Comparison of ENCODE assay signal across 8 cellular contexts in the genomic region with DNA sequence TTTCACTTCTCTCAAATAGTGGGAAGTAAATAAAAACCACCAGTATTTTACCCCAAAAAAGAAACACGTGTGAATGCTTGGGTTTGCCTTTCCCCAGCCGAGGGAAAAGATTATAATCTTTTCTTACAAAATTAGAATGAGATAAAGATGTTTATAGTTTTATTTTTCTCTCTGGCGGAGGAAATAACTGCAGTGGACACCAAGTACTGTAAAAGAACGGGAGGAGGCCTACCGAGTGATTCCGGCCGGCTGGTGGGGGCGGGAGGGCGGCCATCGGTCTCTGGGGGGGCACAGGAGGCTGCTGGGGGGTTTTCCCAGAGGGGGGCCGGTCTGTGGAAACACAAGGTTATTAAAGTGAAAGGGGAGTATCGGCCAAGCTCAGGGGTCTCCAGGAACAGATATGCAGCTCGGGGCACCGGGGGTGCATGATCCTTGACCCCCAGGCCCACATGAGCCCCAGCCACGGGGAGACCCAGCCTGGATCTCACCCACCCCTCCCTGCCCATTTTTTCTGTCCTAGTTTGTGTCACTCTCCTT. TPM values are rescaled to one million over a fixed set of nuclear protein-coding genes. Genes with fewer than 3 reads are reported as not detected.
DNase-seq lines count a peak whose midpoint lies in the region; ATAC-seq, FAIRE-seq and TF ChIP-seq lines count a peak whose summit lies in the region.

No MANE protein-coding gene starts in this region.

- peak overlapping the region; percentile 57 for H2AFZ ChIP-seq in endothelial cell of umbilical vein (ENCODE audit: low read depth, low read length)

- peak overlapping the region; percentile 91 for H3K27ac Mint-ChIP-seq in activated CD4-positive, alpha-beta T cell treated with anti-CD3 and anti-CD28 coated beads for 36 hours

- H3K36me3 Mint-ChIP-seq in activated CD4-positive, alpha-beta T cell treated with anti-CD3 and anti-CD28 coated beads for 36 hours (ENCODE audit: low read depth): peaks cover 90% of the 10 kb centered on the region

- dilution Hi-C loops in endothelial cell of umbilical vein (cut with MboI; ENCODE audit: extremely low pct_ligation_motif_present, low sequenced_read_pairs): no loop called here

- no peaks in the 10 kb centered on the region for H3K79me2 ChIP-seq in endothelial cell of umbilical vein (ENCODE audit: control insufficient read depth, insufficient read depth, low read length)

- CTCF ChIA-PET in activated CD4-positive, alpha-beta T cell treated with anti-CD3 and anti-CD28 coated beads for 36 hours (lab: Charles Lee): interaction anchor here (0.6 to 5.8 kb wide), 21 partner anchors 8 to 160 kb away, joined by 3 to 92 read pairs (median 9); a partner anchor contains a TSS
- CTCF ChIA-PET in endothelial cell of umbilical vein (lab: Charles Lee): interaction anchor here (0.8 to 4.8 kb wide), 17 partner anchors 31 to 687 kb away, joined by 3 to 27 read pairs (median 4); no protein-coding TSS in a partner anchor

- no peaks in the 10 kb centered on the region for H4K20me1 ChIP-seq in endothelial cell of umbilical vein (replicated peaks; ENCODE audit: control insufficient read depth, extremely low read depth, insufficient read depth, low read length)

- FAIRE-seq in endothelial cell of umbilical vein (lab: Jason Lieb, UNC): no peak

- TF ChIP-seq CTCF in RWPE2 (IDR thresholded peaks at IDR 0.05; ENCODE audit: poor library complexity, severe bottlenecking) (peak; percentile 79), endothelial cell of umbilical vein (IDR thresholded peaks at IDR 0.05; ENCODE audit: extremely low read depth in 1 of 2, insufficient read depth in 1 of 2, low read depth in 1 of 2, low read length in 2 of 2) (no peak)

- no peaks in the 10 kb centered on the region for H3K9me3 Mint-ChIP-seq in activated CD4-positive, alpha-beta T cell treated with anti-CD3 and anti-CD28 coated beads for 36 hours (ENCODE audit: low read depth)

- no peaks in the 10 kb centered on the region for H3K9me3 ChIP-seq in RWPE2 (ENCODE audit: severe bottlenecking)
- no peaks in the 10 kb centered on the region for H3K9me3 ChIP-seq in endothelial cell of umbilical vein (replicated peaks; ENCODE audit: control insufficient read depth, insufficient read depth, low read length)

- H3K4me1 ChIP-seq in RWPE2 (ENCODE audit: insufficient read depth, poor library complexity, severe bottlenecking): no peaks in the 10 kb centered on the region
- H3K4me1 ChIP-seq in endothelial cell of umbilical vein (ENCODE audit: control insufficient read depth, extremely low read depth, insufficient read depth, low read length): no peaks in the 10 kb centered on the region

- peaks cover 21% of the 10 kb centered on the region for H3K27me3 ChIP-seq in RWPE2 (ENCODE audit: insufficient read depth, poor library complexity, severe bottlenecking)
- peaks cover 17 to 31% of the 10 kb centered on the region in 2 experiments for H3K27me3 ChIP-seq in endothelial cell of umbilical vein (ENCODE audit: control insufficient read depth in 2 of 2, insufficient read depth in 2 of 2, low read length in 2 of 2)

- no peak overlapping the region for H3K4me3 Mint-ChIP-seq in activated CD4-positive, alpha-beta T cell treated with anti-CD3 and anti-CD28 coated beads for 36 hours

- H3K36me3 ChIP-seq in RWPE2 (ENCODE audit: low read depth) (no peaks in the 10 kb centered on the region), endothelial cell of umbilical vein (ENCODE audit: control insufficient read depth in 2 of 2, extremely low read depth in 1 of 2, insufficient read depth in 2 of 2, low read length in 2 of 2) (no peaks in the 10 kb centered on the region)

- POLR2A ChIA-PET in activated CD4-positive, alpha-beta T cell treated with anti-CD3 and anti-CD28 coated beads for 36 hours (lab: Charles Lee): interaction anchor here (1.5 to 1.9 kb wide), 2 partner anchors 45 to 63 kb away, joined by 4 to 8 read pairs; no protein-coding TSS in a partner anchor
- POLR2A ChIA-PET in endothelial cell of umbilical vein (lab: Charles Lee): no interaction called here

- no peaks in the 10 kb centered on the region for H3K27me3 Mint-ChIP-seq in activated CD4-positive, alpha-beta T cell treated with anti-CD3 and anti-CD28 coated beads for 36 hours

- peaks cover 93% of the 10 kb centered on the region for H3K4me1 Mint-ChIP-seq in activated CD4-positive, alpha-beta T cell treated with anti-CD3 and anti-CD28 coated beads for 36 hours

- BruUV-seq in endothelial cell of umbilical vein (replicated peaks; lab: Mats Ljungman, UMichigan): no TSS peak

- H3K4me3 ChIP-seq in RWPE2 (ENCODE audit: severe bottlenecking): no peak overlapping the region
- no peak overlapping the region for H3K4me3 ChIP-seq in endothelial cell of umbilical vein (replicated peaks in 1 of 3; ENCODE audit: insufficient read depth in 1 of 3, low read depth in 1 of 3, low read length in 3 of 3)

- intact Hi-C loops in activated CD4-positive, alpha-beta T cell treated with anti-CD3 and anti-CD28 coated beads for 36 hours (cut with DNase I, micrococcal nuclease): loop anchor here (1.0 to 5.0 kb wide), 3 partner anchors 34 to 71 kb away; no protein-coding TSS in a partner anchor
- intact Hi-C loops in endothelial cell of umbilical vein (cut with micrococcal nuclease): loop anchor here (1.0 to 5.0 kb wide), 8 partner anchors 43 to 365 kb away; no protein-coding TSS in a partner anchor

- no peak overlapping the region for H3K9ac ChIP-seq in endothelial cell of umbilical vein (replicated peaks; ENCODE audit: extremely low read depth, insufficient read depth, low read length)

- TF ChIP-seq POLR2A in endothelial cell of umbilical vein (IDR thresholded peaks at IDR 0.05; ENCODE audit: low read depth, low read length): no peak

- peak overlapping the region; percentile 56 for H3K4me2 ChIP-seq in endothelial cell of umbilical vein (ENCODE audit: insufficient read depth, low read length)

- no peak for DNase-seq in activated CD4-positive, alpha-beta T cell treated with anti-CD3 and anti-CD28 coated beads for 36 hours
- no peak for DNase-seq in activated CD4-positive, alpha-beta T cell treated with anti-CD3 and anti-CD28 coated beads, Interleukin-2, amount 50 U/mL, for 48 hours
- DNase-seq in RWPE2 (ENCODE audit: low spot score) (no peak), endothelial cell of umbilical vein (ENCODE audit: low read depth, low spot score) (no peak), substantia nigra (lab: John Stamatoyannopoulos, UW) (no peak), NCI-H524 (lab: John Stamatoyannopoulos, UW) (no peak), NCI-H1092 treated with DMSO at 0.1 percent for 48 hours (lab: John Stamatoyannopoulos, UW) (no peak)
- DNase-seq in effector CD8-positive, alpha-beta T cell (lab: John Stamatoyannopoulos, UW): no peak

- no peak for ATAC-seq in activated CD4-positive, alpha-beta T cell treated with anti-CD3 and anti-CD28 coated beads for 36 hours
- ATAC-seq in RWPE2 (ENCODE audit: low read depth): no peak

- no peak overlapping the region for H3K27ac ChIP-seq in RWPE2 (ENCODE audit: poor library complexity, severe bottlenecking)
- no peak overlapping the region for H3K27ac ChIP-seq in endothelial cell of umbilical vein (ENCODE audit: insufficient read depth, low read depth, low read length)
- peak overlapping the region; percentile 15 for H3K27ac ChIP-seq in substantia nigra (ENCODE audit: low read depth, low read length, poor library complexity, severe bottlenecking)

- no peaks in the 10 kb centered on the region for H3K9me1 ChIP-seq in endothelial cell of umbilical vein (replicated peaks; ENCODE audit: control insufficient read depth, extremely low read depth, insufficient read depth, low read length)

TF ChIP-seq in endothelial cell of umbilical vein, 7 proteins besides CTCF, POLR2A, EP300 and RAD21:
- TF ChIP-seq GATA2 (IDR thresholded peaks at IDR 0.05; ENCODE audit: insufficient read depth, insufficient read length, low read depth, low read length): no peak
- TF ChIP-seq, protein P1, sequence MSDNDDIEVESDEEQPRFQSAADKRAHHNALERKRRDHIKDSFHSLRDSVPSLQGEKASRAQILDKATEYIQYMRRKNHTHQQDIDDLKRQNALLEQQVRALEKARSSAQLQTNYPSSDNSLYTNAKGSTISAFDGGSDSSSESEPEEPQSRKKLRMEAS (IDR thresholded peaks at IDR 0.05; ENCODE audit: insufficient read depth, insufficient read length): no peak
- no peak for TF ChIP-seq MYC (IDR thresholded peaks at IDR 0.05; ENCODE audit: low read depth, low read length)
- no peak for TF ChIP-seq JUN (IDR thresholded peaks at IDR 0.05; ENCODE audit: borderline replicate concordance, insufficient read depth, insufficient read length, low read depth)
- no peak for TF ChIP-seq EZH2 (IDR thresholded peaks at IDR 0.05; ENCODE audit: borderline replicate concordance, low read depth, low read length, severe bottlenecking)
- TF ChIP-seq FOS (IDR thresholded peaks at IDR 0.05; ENCODE audit: borderline replicate concordance, insufficient read depth, low read length): no peak
- no peak for TF ChIP-seq POLR2AphosphoS5 (IDR thresholded peaks at IDR 0.05; ENCODE audit: insufficient read depth, low read depth, low read length)

RNA-seq across cellular contexts. Expression of a gene that starts 29.4 kb away (rescaled TPM):
- total RNA-seq in activated CD4-positive, alpha-beta T cell treated with anti-CD3 and anti-CD28 coated beads for 36 hours: 100 to 1,000 TPM; 173 to 232 TPM
- not detected in 2 replicates for total RNA-seq in endothelial cell of umbilical vein
- polyA plus RNA-seq in endothelial cell of umbilical vein: not detected in 2 replicates
- polyA plus RNA-seq in endothelial cell of umbilical vein (2011; cell fraction: cytosol; rRNA removed): 0.05 TPM in 1 of 2 replicates, not detected in the other
- polyA plus RNA-seq in endothelial cell of umbilical vein (2011; cell fraction: nucleus; rRNA removed): not detected in 2 replicates
- 0.26 TPM in 1 of 2 replicates, not detected in the other for polyA plus RNA-seq in endothelial cell of umbilical vein (2012)
- 0.22 and 0.83 TPM in 2 replicates for polyA minus RNA-seq in endothelial cell of umbilical vein
- polyA minus RNA-seq in endothelial cell of umbilical vein (2011; cell fraction: cytosol; rRNA and poly(A)+ RNA removed): not detected
- not detected in 2 replicates for polyA minus RNA-seq in endothelial cell of umbilical vein (2011; cell fraction: nucleus; rRNA and poly(A)+ RNA removed)

RNA-seq across cellular contexts. Expression of a gene that starts 35.4 kb away (rescaled TPM):
- not detected for total RNA-seq in activated CD4-positive, alpha-beta T cell treated with anti-CD3 and anti-CD28 coated beads for 36 hours
- total RNA-seq in endothelial cell of umbilical vein: not detected in 2 replicates
- not detected in 2 replicates for polyA plus RNA-seq in endothelial cell of umbilical vein
- polyA plus RNA-seq in endothelial cell of umbilical vein (2011; cell fraction: cytosol; rRNA removed): not detected in 2 replicates
- not detected in 2 replicates for polyA plus RNA-seq in endothelial cell of umbilical vein (2011; cell fraction: nucleus; rRNA removed)
- not detected in 2 replicates for polyA plus RNA-seq in endothelial cell of umbilical vein (2012)
- polyA minus RNA-seq in endothelial cell of umbilical vein: not detected in 2 replicates
- polyA minus RNA-seq in endothelial cell of umbilical vein (2011; cell fraction: cytosol; rRNA and poly(A)+ RNA removed): not detected
- not detected in 2 replicates for polyA minus RNA-seq in endothelial cell of umbilical vein (2011; cell fraction: nucleus; rRNA and poly(A)+ RNA removed)

Comparison
In these comparisons a context has a peak if more than half of its experiments do, and no peak if none do; other contexts are left out.
1. RNA of a gene that starts 29.4 kb away (total RNA-seq): 173 to 232 TPM in activated CD4-positive, alpha-beta T cell treated with anti-CD3 and anti-CD28 coated beads for 36 hours; not detected in endothelial cell of umbilical vein; every median in the first group is over 100 times any median in the second.